Comparison of ENCODE assay signal across 35 cellular contexts in genomic region chr11:18459634-18460033, GRCh38. TPM values are rescaled to one million over a fixed set of nuclear protein-coding genes. Genes with fewer than 3 reads are reported as not detected.
"Had no signal": no experiment of that assay in that cellular context is flagged by ENCODE, and none has a peak within 500 bp of the region (broad histone marks: within the 10 kb centered on the region; RNA-seq: fewer than 3 reads in every experiment).

No MANE protein-coding gene starts in this region.

- H3K36me3 ChIP-seq: neutrophil, ovary, spleen, suprapubic skin, tibial artery, transverse colon, upper lobe of right lung, uterus had no signal

- H3K4me2 ChIP-seq: smooth muscle cell had no signal

- H3K9me3 ChIP-seq: neutrophil, ovary, psoas muscle, spleen, suprapubic skin, testis, tibial artery, transverse colon, upper lobe of right lung, uterus had no signal

- H3K9ac ChIP-seq: parathyroid adenoma had no signal

- DNase-seq: naive thymus-derived CD8-positive, alpha-beta T cell; nephron progenitor cell; nucleus accumbens; ovary; posterior cingulate gyrus; psoas muscle; right cardiac atrium; spleen; stimulated activated CD4-positive, alpha-beta T cell treated with anti-CD3 and anti-CD28 coated beads, Interleukin-12 subunit alpha, Interleukin-12 subunit beta, amount 100 ng/mL, for 4 hours; stimulated activated CD4-positive, alpha-beta T cell treated with anti-CD3 and anti-CD28 coated beads, Interleukin-1b, Interleukin-23, amount 100 ng/mL, for 48 hours; stimulated activated CD4-positive, alpha-beta T cell treated with anti-CD3 and anti-CD28 coated beads, Interleukin-4, amount 100 ng/mL, for 1 hour; stimulated activated CD4-positive, alpha-beta T cell treated with anti-CD3 and anti-CD28 coated beads, Interleukin-4, amount 100 ng/mL, for 4 hours; stimulated activated CD8-positive, alpha-beta memory T cell treated with anti-CD3 and anti-CD28 coated beads, Interleukin-4, amount 100 ng/mL, for 48 hours; stimulated activated naive CD4-positive, alpha-beta T cell; stimulated activated naive CD8-positive, alpha-beta T cell treated with anti-CD3 and anti-CD28 coated beads, Interleukin-15, amount 100 ng/mL, for 72 hours; stimulated activated naive CD8-positive, alpha-beta T cell treated with anti-CD3 and anti-CD28 coated beads, Interleukin-15, Interleukin-2, amounts not matched to agents 100 U/mL and 50 U/mL, for 24 hours; substantia nigra; testis; tibial artery; transverse colon; upper lobe of right lung; uterus had no signal

- H3K4me1 ChIP-seq: parathyroid adenoma, psoas muscle, spleen, suprapubic skin, testis, tibial artery, transverse colon, upper lobe of right lung, uterus had no signal

- H3K27ac ChIP-seq: neutrophil, ovary, parathyroid adenoma, psoas muscle, skin epidermis, spleen, suprapubic skin, testis, tibial artery, transverse colon, upper lobe of right lung, uterus had no signal

- H3K4me3 ChIP-seq: ovary, psoas muscle, skin epidermis, smooth muscle cell, spleen, suprapubic skin, testis, tibial artery, transverse colon, upper lobe of right lung, uterus had no signal

- ATAC-seq: naive thymus-derived CD8-positive, alpha-beta T cell; natural killer cell treated with Interleukin-12 subunit alpha and Interleukin-12 subunit beta and Interleukin-15 and Interleukin-18, amount 100 ng/mL, for 72 hours; psoas muscle; right cardiac atrium; sciatic nerve; stimulated activated memory B cell treated with anti-CD40 and anti-IgM and Interleukin-4, amounts not matched to agents 10 μg/mL and 1 μg/mL and 100 μg/mL, for 72 hours; stimulated activated naive CD8-positive, alpha-beta T cell treated with anti-CD3 and anti-CD28 coated beads, Interleukin-15, amount 100 ng/mL, for 72 hours; stimulated activated naive CD8-positive, alpha-beta T cell treated with anti-CD3 and anti-CD28 coated beads, Interleukin-15, Interleukin-2, amounts not matched to agents 100 U/mL and 50 U/mL, for 24 hours; upper lobe of right lung had no signal

- H2AFZ ChIP-seq: parathyroid adenoma had no signal

- H3K27me3 ChIP-seq: ovary, testis, transverse colon, upper lobe of right lung, uterus had no signal

RNA-seq across cellular contexts. Expression of gene LDHAL6A, which starts 4.0 kb away (rescaled TPM):
- total RNA-seq: natural killer cell treated with Interleukin-12 subunit alpha and Interleukin-12 subunit beta and Interleukin-15 and Interleukin-18, amount 100 ng/mL, for 72 hours; neural crest cell; omental fat pad; progenitor cell of endocrine pancreas; psoas muscle; renal cortical epithelial cell; sciatic nerve; smooth muscle cell; spleen; suprapubic skin; transverse colon; upper lobe of right lung; urinary bladder had no signal
- polyA plus RNA-seq: urinary bladder had no signal

RNA-seq across cellular contexts. Expression of gene LDHC, which starts 47.5 kb away (rescaled TPM):
- total RNA-seq: naive thymus-derived CD8-positive, alpha-beta T cell; natural killer cell treated with Interleukin-12 subunit alpha and Interleukin-12 subunit beta and Interleukin-15 and Interleukin-18, amount 100 ng/mL, for 72 hours; suprapubic skin; transverse colon; upper lobe of right lung; urinary bladder; uterus had no signal
- polyA plus RNA-seq: urinary bladder had no signal
